In genomic region chr10:89207181-89207800, GRCh38 we compare ENCODE assay signal across 8 cellular contexts. TPM values are rescaled to one million over a fixed set of nuclear protein-coding genes. Genes with fewer than 3 reads are reported as not detected.
A peak's percentile ranks its signal among the peaks of the same experiment; 100 is the strongest.
DNase-seq lines count a peak whose midpoint lies in the region; ATAC-seq and TF ChIP-seq lines count a peak whose summit lies in the region.

TSS of gene CH25H (minus strand) at chr10:89207317. CDS start at chr10:89207292, 25 bp downstream.

- peaks cover 5% of the 10 kb centered on the region; the same call in 1 of the 2 replicates for H3K4me1 ChIP-seq in Karpas-422 (ENCODE audit: low read length)
- H3K4me1 ChIP-seq in liver (ENCODE audit: control insufficient read depth in 4 of 4, insufficient read depth in 4 of 4, low read length in 3 of 4), result peaks cover 7 to 21% (median 16%) of the 10 kb centered on the region in 4 donors

- H3K9me3 ChIP-seq in Karpas-422 (ENCODE audit: low read length) (no peaks in the 10 kb centered on the region), liver (ENCODE audit: control insufficient read depth in 4 of 4, low read length in 3 of 4) (no peaks in the 10 kb centered on the region)

- H3K27ac ChIP-seq in Karpas-422 (ENCODE audit: low read length) (no peak within 1 kb of the TSS), liver (ENCODE audit: low read depth in 1 of 2, low read length in 2 of 2) (peak within 1 kb of the TSS; percentile 29 to 32)

- WGBS in liver, result 3% methylated on average over 28 of the region's 28 CpGs

- DNase-seq in EH (ENCODE audit: low read depth), result peak; percentile 73
- no peak for DNase-seq in Karpas-422
- DNase-seq in activated CD4-positive, alpha-beta T cell treated with anti-CD3 and anti-CD28 coated beads for 4 hours, result peak; percentile 50 to 54
- peak; percentile 37 for DNase-seq in effector CD4-positive, alpha-beta T cell
- peak; percentile 61 to 73 for DNase-seq in stimulated activated CD4-positive, alpha-beta T cell treated with anti-CD3 and anti-CD28 coated beads, Interleukin-2, amount 100 ng/mL, for 24 hours

- H3K9ac ChIP-seq in Karpas-422 (ENCODE audit: low read length) (no peak within 1 kb of the TSS), liver (ENCODE audit: low read depth in 1 of 2, low read length in 2 of 2) (no peak within 1 kb of the TSS)

- no peak for ATAC-seq in GM19455 (IDR thresholded peaks at IDR 0.05; ENCODE audit: unreplicated experiment)
- no peak for ATAC-seq in GM21786 (IDR thresholded peaks at IDR 0.05; ENCODE audit: unreplicated experiment)

- H2AFZ ChIP-seq in Karpas-422 (ENCODE audit: low read length), result peak within 1 kb of the TSS; percentile 67; the same call in 1 of the 2 replicates

- no peaks in the 10 kb centered on the region for H3K79me2 ChIP-seq in Karpas-422 (ENCODE audit: low read length)

- H3K36me3 ChIP-seq in Karpas-422 (ENCODE audit: insufficient read depth, low read length) (no peaks in the 10 kb centered on the region), liver (ENCODE audit: control insufficient read depth in 4 of 4, insufficient read depth in 3 of 4, low read depth in 1 of 4, low read length in 3 of 4) (no peaks in the 10 kb centered on the region)

- no peak for TF ChIP-seq RAD21 in liver (IDR thresholded peaks at IDR 0.05)

- H3K9me2 ChIP-seq in Karpas-422 (replicated peaks; ENCODE audit: insufficient read depth, low read length), result no peaks in the 10 kb centered on the region

- H3K27me3 ChIP-seq in Karpas-422 (ENCODE audit: low read length), result no peaks in the 10 kb centered on the region
- H3K27me3 ChIP-seq in liver (ENCODE audit: control insufficient read depth in 4 of 4, insufficient read depth in 4 of 4, low read length in 3 of 4), result peaks cover 0 to 13% (median 1%) of the 10 kb centered on the region in 4 donors

- peak within 1 kb of the TSS; percentile 19; the same call in 1 of the 2 replicates for H3K4me3 ChIP-seq in Karpas-422 (ENCODE audit: low read length)
- peak within 1 kb of the TSS; percentile 30 to 42 (median 40) for H3K4me3 ChIP-seq in liver (ENCODE audit: low read depth in 1 of 3, low read length in 3 of 3)

- TF ChIP-seq CTCF in liver (IDR thresholded peaks at IDR 0.05; ENCODE audit: low read depth, low read length, missing input control), result no peak

- H3K4me2 ChIP-seq in Karpas-422 (ENCODE audit: low read depth, low read length, poor library complexity, severe bottlenecking), result peak within 1 kb of the TSS; percentile 45

- no peaks in the 10 kb centered on the region for H4K20me1 ChIP-seq in Karpas-422 (ENCODE audit: insufficient read depth, low read depth, low read length)

TF ChIP-seq in liver, 16 proteins besides CTCF, POLR2A, EP300 and RAD21:
- TF ChIP-seq YY1 (IDR thresholded peaks at IDR 0.05), result peak; percentile 11
- no peak for TF ChIP-seq HNF4G (IDR thresholded peaks at IDR 0.05)
- no peak for TF ChIP-seq REST (IDR thresholded peaks at IDR 0.05)
- TF ChIP-seq EGR1 (IDR thresholded peaks at IDR 0.05; ENCODE audit: low read depth in 2 of 2), result no peak
TF ChIP-seq in liver: peak in this region for 1.

RNA-seq across cellular contexts. Expression of gene CH25H, which starts in this region (rescaled TPM):
- not detected in 2 replicates for total RNA-seq in Karpas-422 (2014; rRNA removed; shearing (Covaris generic); ENCODE audit: low replicate concordance)
- total RNA-seq in liver, result under 1 TPM in 1 of 2 donors, not detected in 1; 0.08 TPM
- under 1 TPM; 0.25 to 0.33 TPM for polyA plus RNA-seq in liver
